ENCODE assay signal across 28 cellular contexts in the genomic region with DNA sequence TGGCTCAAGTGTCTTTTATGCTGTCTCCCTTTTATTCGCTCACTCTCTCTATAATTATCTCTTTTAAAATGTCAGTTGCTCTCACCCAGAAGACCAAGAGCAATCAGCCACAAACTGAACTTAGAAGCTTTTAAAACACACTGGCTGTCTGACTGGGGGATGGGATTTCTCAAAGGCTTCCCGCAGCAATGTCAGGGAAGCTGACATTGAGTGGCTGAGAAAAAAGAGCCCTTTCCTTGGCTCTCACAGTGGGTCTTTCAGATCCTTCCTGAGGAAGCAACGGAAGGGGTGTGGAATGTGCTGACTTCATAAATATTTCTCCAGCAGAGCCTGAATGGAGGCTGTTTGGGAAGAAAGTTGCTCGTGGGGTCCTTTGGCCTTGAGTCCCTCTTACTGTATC.
"Had no signal": no experiment of that assay in that cellular context is flagged by ENCODE, and none has a peak within 500 bp of the region (broad histone marks: within the 10 kb centered on the region; RNA-seq: fewer than 3 reads in every experiment).

No MANE protein-coding gene starts in this region.

- H3K36me3 ChIP-seq: adrenal gland, breast epithelium had no signal

- H3K27ac ChIP-seq: adrenal gland, breast epithelium had no signal

- H3K4me1 Mint-ChIP-seq: activated naive CD8-positive, alpha-beta T cell treated with anti-CD3 and anti-CD28 coated beads, Interleukin-2, amount 10 ng/mL, durations not matched to agents 7 days and 5 days; T-helper 17 cell had no signal

- H3K27ac Mint-ChIP-seq: activated CD8-positive, alpha-beta T cell treated with anti-CD3 and anti-CD28 coated beads, Interleukin-2, amount 10 ng/mL, durations not matched to agents 7 days and 5 days; activated naive CD8-positive, alpha-beta T cell treated with anti-CD3 and anti-CD28 coated beads, Interleukin-2, amount 10 ng/mL, durations not matched to agents 7 days and 5 days; T-helper 17 cell; WTC11 had no signal

- DNase-seq: activated CD4-positive, alpha-beta T cell treated with anti-CD3 and anti-CD28 coated beads for 48 hours; activated CD4-positive, alpha-beta T cell treated with anti-CD3 and anti-CD28 coated beads, Interleukin-2, amount 50 U/mL, for 4 hours; activated CD4-positive, CD25-positive, alpha-beta regulatory T cell treated with anti-CD3 and anti-CD28 coated beads, Interleukin-2, amount 50 U/mL, for 72 hours; activated CD8-positive, alpha-beta memory T cell treated with anti-CD3 and anti-CD28 coated beads, Interleukin-2, amount 50 U/mL, for 48 hours; activated CD8-positive, alpha-beta T cell treated with anti-CD3 and anti-CD28 coated beads, Interleukin-2, amount 10 ng/mL, durations not matched to agents 7 days and 5 days; activated naive CD4-positive, alpha-beta T cell treated with anti-CD3 and anti-CD28 coated beads, Interleukin-2, amount 50 U/mL, for 16 hours; activated naive CD8-positive, alpha-beta T cell treated with anti-CD3 and anti-CD28 coated beads, Interleukin-2, amount 10 ng/mL, durations not matched to agents 7 days and 5 days; activated T-cell treated with anti-CD3 and anti-CD28 coated beads, Interleukin-2, amount 50 U/mL, for 1 hour; adrenal gland; anterior cingulate cortex; Kasumi-1; NCI-H1105 treated with DMSO at 0.1 percent for 48 hours; NCI-H1436 treated with DMSO at 0.1 percent for 48 hours; NCI-H187; NCI-H2081; NCI-H2171; NCI-H345; NCI-H510A; NCI-H526 treated with DMSO at 0.1 percent for 48 hours; NCI-H82; PC-3; SHP77 treated with DMSO at 0.1 percent for 48 hours; T-helper 17 cell; T-helper 9 cell had no signal

- FAIRE-seq: K562, RCC 7860 had no signal

- ATAC-seq: activated CD8-positive, alpha-beta T cell treated with anti-CD3 and anti-CD28 coated beads, Interleukin-2, amount 10 ng/mL, durations not matched to agents 7 days and 5 days; K562; PC-3; T-helper 17 cell; WTC11 had no signal

- H3K4me3 ChIP-seq: adrenal gland, breast epithelium, K562 had no signal

- H3K27me3 ChIP-seq: adrenal gland had no signal

- H3K9me3 ChIP-seq: adrenal gland, breast epithelium had no signal

- H3K4me1 ChIP-seq: adrenal gland, breast epithelium had no signal

- H3K36me3 Mint-ChIP-seq: activated naive CD8-positive, alpha-beta T cell treated with anti-CD3 and anti-CD28 coated beads, Interleukin-2, amount 10 ng/mL, durations not matched to agents 7 days and 5 days had no signal

- H3K9me3 Mint-ChIP-seq: activated naive CD8-positive, alpha-beta T cell treated with anti-CD3 and anti-CD28 coated beads, Interleukin-2, amount 10 ng/mL, durations not matched to agents 7 days and 5 days had no signal

- H3K4me3 Mint-ChIP-seq: activated CD8-positive, alpha-beta T cell treated with anti-CD3 and anti-CD28 coated beads, Interleukin-2, amount 10 ng/mL, durations not matched to agents 7 days and 5 days; activated naive CD8-positive, alpha-beta T cell treated with anti-CD3 and anti-CD28 coated beads, Interleukin-2, amount 10 ng/mL, durations not matched to agents 7 days and 5 days; T-helper 17 cell; WTC11 had no signal
